8 cellular contexts compared by ENCODE assay signal in genomic region chr14:92105073-92105844, GRCh38. TPM values are rescaled to one million over a fixed set of nuclear protein-coding genes. Genes with fewer than 3 reads are reported as not detected.
DNase-seq lines count a peak whose midpoint lies in the region; ATAC-seq and TF ChIP-seq lines count a peak whose summit lies in the region.

No MANE protein-coding gene starts in this region.

- peak overlapping the region; percentile 77 for H3K27ac ChIP-seq in 22Rv1

- H3K4me1 Mint-ChIP-seq in brain: peaks cover 64% of the 10 kb centered on the region
- peaks cover 17% of the 10 kb centered on the region for H3K4me1 Mint-ChIP-seq in type B pancreatic cell (ENCODE audit: unreplicated experiment)

- H3K4me3 Mint-ChIP-seq in brain (peak overlapping the region; percentile 95 to 98 (median 97)), type B pancreatic cell (peak overlapping the region; percentile 96)

- peak overlapping the region; percentile 95 to 98 (median 96) for H3K27ac Mint-ChIP-seq in brain
- H3K27ac Mint-ChIP-seq in type B pancreatic cell: peak overlapping the region; percentile 95

- TF ChIP-seq CTCF in 22Rv1 (IDR thresholded peaks at IDR 0.05) (no peak), HFF-Myc (IDR thresholded peaks at IDR 0.05; ENCODE audit: low read depth, low read length, missing control alignments) (no peak), brain (conservative IDR thresholded peaks at IDR 0.05) (no peak), lower leg skin (IDR thresholded peaks at IDR 0.05) (no peak), type B pancreatic cell (conservative IDR thresholded peaks at IDR 0.05) (no peak)

- intact Hi-C loops in lower leg skin (cut with DNase I; ENCODE audit: low total_unique reads): no loop called here

- no peak for TF ChIP-seq POLR2A in lower leg skin (IDR thresholded peaks at IDR 0.05)

- ATAC-seq in HG03039 (IDR thresholded peaks at IDR 0.05; ENCODE audit: unreplicated experiment) (no peak), HG03565 (IDR thresholded peaks at IDR 0.05; ENCODE audit: unreplicated experiment) (no peak)

- H3K4me3 ChIP-seq in HFF-Myc (replicated peaks; ENCODE audit: low read depth, low read length) (peak overlapping the region; percentile 90), lower leg skin (ENCODE audit: low read depth, poor library complexity, severe bottlenecking) (peak overlapping the region; percentile 78)

- no peaks in the 10 kb centered on the region for H3K36me3 Mint-ChIP-seq in brain
- H3K36me3 Mint-ChIP-seq in type B pancreatic cell: no peaks in the 10 kb centered on the region

- H3K27me3 Mint-ChIP-seq in brain (no peaks in the 10 kb centered on the region), type B pancreatic cell (peaks cover 3% of the 10 kb centered on the region)

- WGBS in lower leg skin, 2 donors: 52 to 54% methylated on average over 14 of the region's 14 CpGs

- H3K9me3 Mint-ChIP-seq in brain (peaks cover 0 to 2% (median 0%) of the 10 kb centered on the region in 5 experiments), type B pancreatic cell (no peaks in the 10 kb centered on the region)

- DNase-seq in HFF-Myc (ENCODE audit: extremely low read depth, low read depth): no peak
- no peak for DNase-seq in lower leg skin (ENCODE audit: low spot score in 2 of 2)
- no peak for DNase-seq in type B pancreatic cell (ENCODE audit: extremely low spot score, unreplicated experiment)
- no peak for DNase-seq in A172 (ENCODE audit: low spot score)

RNA-seq across cellular contexts. Expression of gene ATXN3, which starts 1.1 kb away (rescaled TPM):
- polyA plus RNA-seq in brain (ENCODE audit: insufficient read depth, low read depth, low replicate concordance): 7.3 TPM
- total RNA-seq in lower leg skin (10 to 100 TPM; 34.7 to 57.5 (median 45.4) TPM), type B pancreatic cell (ENCODE audit: low replicate concordance) (30.1 and 30.5 TPM in 2 replicates)
- 22.7 and 42.2 TPM in 2 replicates for total RNA-seq in A172 (2014; rRNA removed; shearing (Covaris generic))

RNA-seq across cellular contexts. Expression of gene NDUFB1, which starts 16.2 kb away (rescaled TPM):
- 336 TPM for polyA plus RNA-seq in brain (ENCODE audit: insufficient read depth, low read depth, low replicate concordance)
- 100 to 1,000 TPM in 3 of 4 donors, 10 to 100 TPM in 1; 67.7 to 297 (median 204) TPM for total RNA-seq in lower leg skin
- 129 and 146 TPM in 2 replicates for total RNA-seq in type B pancreatic cell (ENCODE audit: low replicate concordance)
- total RNA-seq in A172 (2014; rRNA removed; shearing (Covaris generic)): 266 and 444 TPM in 2 replicates

RNA-seq across cellular contexts. Expression of gene CPSF2, which starts 16.5 kb away (rescaled TPM):
- 23.9 TPM for polyA plus RNA-seq in brain (ENCODE audit: insufficient read depth, low read depth, low replicate concordance)
- 10 to 100 TPM; 19.1 to 33.5 (median 32.6) TPM for total RNA-seq in lower leg skin
- total RNA-seq in type B pancreatic cell (ENCODE audit: low replicate concordance): 67.8 and 81.2 TPM in 2 replicates
- 34.5 and 36.7 TPM in 2 replicates for total RNA-seq in A172 (2014; rRNA removed; shearing (Covaris generic))
